In the genomic region with DNA sequence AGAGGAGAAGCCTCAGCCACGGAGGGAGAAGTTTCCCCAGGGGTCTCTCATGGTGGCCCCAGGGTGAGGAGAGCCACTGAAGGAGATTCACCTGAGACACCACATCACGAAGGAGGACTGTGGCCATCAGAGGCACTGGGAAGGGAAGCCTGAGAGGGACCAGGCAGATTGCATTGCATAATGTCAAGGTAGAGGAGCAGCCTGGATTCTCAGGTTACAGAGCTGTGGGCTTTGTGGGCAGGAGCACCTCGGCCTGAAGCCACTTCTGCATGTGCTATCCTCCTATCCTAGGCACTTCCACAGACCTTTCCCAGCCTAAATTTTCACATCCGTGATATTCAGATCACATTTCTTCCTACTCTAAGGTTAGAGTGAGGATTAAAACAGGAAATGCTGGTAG, we compare ENCODE assay signal across 18 cellular contexts. TPM values are rescaled to one million over a fixed set of nuclear protein-coding genes. Genes with fewer than 3 reads are reported as not detected.
"Had no signal": no experiment of that assay in that cellular context is flagged by ENCODE, and none has a peak within 500 bp of the region (broad histone marks: within the 10 kb centered on the region; RNA-seq: fewer than 3 reads in every experiment).

No MANE protein-coding gene starts in this region.

- H3K9me3 ChIP-seq: ascending aorta, colonic mucosa, ovary, psoas muscle, transverse colon had no signal

- H3K27ac ChIP-seq: ascending aorta, colonic mucosa, ovary, psoas muscle, transverse colon, WERI-Rb-1 had no signal

- DNase-seq: activated CD4-positive, alpha-beta T cell treated with anti-CD3 and anti-CD28 coated beads, Interleukin-2, amount 50 U/mL, for 48 hours; activated gamma-delta T cell; colonic mucosa; foreskin melanocyte; immature natural killer cell; kidney glomerular epithelial cell; mesenchymal stem cell; naive thymus-derived CD8-positive, alpha-beta T cell; ovary; psoas muscle; right cardiac atrium; stimulated activated CD4-positive, alpha-beta T cell treated with anti-CD3 and anti-CD28 coated beads, Interleukin-2, amount 100 ng/mL, for 24 hours; T-helper 2 cell; transverse colon; WERI-Rb-1 had no signal

- H3K27me3 ChIP-seq: ascending aorta, colonic mucosa, ovary, transverse colon had no signal

- H3K4me3 ChIP-seq: ascending aorta, colonic mucosa, ovary, psoas muscle, transverse colon had no signal

- H3K36me3 ChIP-seq: ascending aorta, colonic mucosa, ovary, transverse colon, WERI-Rb-1 had no signal

- H3K4me1 ChIP-seq: ascending aorta, colonic mucosa, psoas muscle, transverse colon had no signal

RNA-seq across cellular contexts. Expression of a gene that starts 51.8 kb away (rescaled TPM):
- total RNA-seq: ascending aorta; naive thymus-derived CD8-positive, alpha-beta T cell had no signal
- polyA plus RNA-seq: adipose tissue; immature natural killer cell; liver; naive thymus-derived CD8-positive, alpha-beta T cell had no signal
